8 cellular contexts compared by ENCODE assay signal in the genomic region with DNA sequence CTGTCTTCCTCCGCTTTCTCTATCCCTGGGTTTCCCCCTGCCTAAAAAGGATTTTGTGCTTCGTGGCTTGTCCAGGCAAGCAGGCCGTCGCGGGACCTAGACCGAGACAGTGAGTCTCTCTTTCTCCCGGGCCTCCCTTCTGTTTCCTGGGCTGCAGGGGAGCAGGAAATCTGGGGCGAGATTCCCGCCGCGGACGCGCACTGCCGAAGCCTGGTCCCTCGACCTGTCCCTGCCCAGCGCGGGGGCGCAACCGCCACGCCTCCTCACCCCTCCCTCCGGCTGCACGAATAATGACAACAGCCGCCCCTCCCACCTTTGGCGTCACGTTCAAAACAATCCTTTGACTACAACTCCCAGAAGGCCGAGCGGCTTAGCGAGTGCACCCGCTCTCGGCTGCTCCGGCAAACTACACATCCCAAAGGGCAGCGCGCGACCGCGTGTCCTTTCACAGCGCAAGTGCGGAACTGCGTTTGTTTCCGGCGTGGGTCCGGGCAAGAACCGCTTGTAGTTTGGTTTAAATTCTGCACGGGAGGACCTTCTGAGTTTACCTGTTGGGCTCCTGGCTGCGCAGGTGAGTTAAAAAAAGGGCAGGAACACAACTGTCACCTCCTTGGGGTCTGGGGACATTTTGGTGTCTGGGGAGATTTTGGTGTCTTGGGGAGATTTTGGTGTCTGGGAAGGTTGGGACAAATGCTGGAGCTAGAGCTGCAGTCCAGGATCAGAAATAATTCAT. TPM values are rescaled to one million over a fixed set of nuclear protein-coding genes. Genes with fewer than 3 reads are reported as not detected.
A peak's percentile ranks its signal among the peaks of the same experiment; 100 is the strongest.
DNase-seq lines count a peak whose midpoint lies in the region; ATAC-seq and TF ChIP-seq lines count a peak whose summit lies in the region.

A gene (plus strand): TSS at position 473 of the 733 bp plus-strand sequence. CDS start 1,715 bp downstream, outside the sequence.

- no peaks in the 10 kb centered on the region for H3K9me3 Mint-ChIP-seq in activated naive CD4-positive, alpha-beta T cell treated with anti-CD3 and anti-CD28 coated beads for 36 hours

- H3K4me1 ChIP-seq in gastroesophageal sphincter: peaks cover 0 to 39% (median 12%) of the 10 kb centered on the region in 3 donors
- H3K4me1 ChIP-seq in suprapubic skin: peaks cover 24% of the 10 kb centered on the region

- H3K4me3 ChIP-seq in HFF-Myc (replicated peaks; ENCODE audit: low read depth, low read length) (peak within 1 kb of the TSS; percentile 69), gastroesophageal sphincter (peak within 1 kb of the TSS; percentile 62 to 74), suprapubic skin (peak within 1 kb of the TSS; percentile 71)

- H3K27me3 ChIP-seq in gastroesophageal sphincter: peaks cover 20% of the 10 kb centered on the region
- H3K27me3 ChIP-seq in suprapubic skin: no peaks in the 10 kb centered on the region

- TF ChIP-seq CTCF in HFF-Myc (IDR thresholded peaks at IDR 0.05; ENCODE audit: low read depth, low read length, missing control alignments) (no peak), gastroesophageal sphincter (IDR thresholded peaks at IDR 0.05) (peak in 1 of 4 experiments; percentile 20), suprapubic skin (IDR thresholded peaks at IDR 0.05) (no peak)

- no peak for TF ChIP-seq EP300 in gastroesophageal sphincter (IDR thresholded peaks at IDR 0.05)
- no peak for TF ChIP-seq EP300 in suprapubic skin (IDR thresholded peaks at IDR 0.05)

- intact Hi-C loops in activated naive CD4-positive, alpha-beta T cell treated with anti-CD3 and anti-CD28 coated beads for 36 hours (cut with micrococcal nuclease): loop anchor here (1.0 to 10.0 kb wide), 11 partner anchors 8 to 1897 kb away; a partner anchor contains a TSS

- peak within 1 kb of the TSS; percentile 83 to 91 (median 87) for H3K27ac ChIP-seq in gastroesophageal sphincter
- H3K27ac ChIP-seq in suprapubic skin: peak within 1 kb of the TSS; percentile 94

- H3K36me3 ChIP-seq in gastroesophageal sphincter (peaks cover 0 to 33% of the 10 kb centered on the region in 2 donors), suprapubic skin (peaks cover 33% of the 10 kb centered on the region)

- H3K27ac Mint-ChIP-seq in activated naive CD4-positive, alpha-beta T cell treated with anti-CD3 and anti-CD28 coated beads for 36 hours: peak within 1 kb of the TSS; percentile 90

- CTCF ChIA-PET in activated naive CD4-positive, alpha-beta T cell treated with anti-CD3 and anti-CD28 coated beads for 36 hours (lab: Charles Lee): interaction anchor here (0.6 to 2.2 kb wide), 7 partner anchors 11 to 915 kb away, joined by 3 to 7 read pairs (median 3); no protein-coding TSS in a partner anchor

- H3K4me3 Mint-ChIP-seq in activated naive CD4-positive, alpha-beta T cell treated with anti-CD3 and anti-CD28 coated beads for 36 hours: peak within 1 kb of the TSS; percentile 92

- peaks cover 22% of the 10 kb centered on the region for H3K36me3 Mint-ChIP-seq in activated naive CD4-positive, alpha-beta T cell treated with anti-CD3 and anti-CD28 coated beads for 36 hours (ENCODE audit: low read depth)

- H3K27me3 Mint-ChIP-seq in activated naive CD4-positive, alpha-beta T cell treated with anti-CD3 and anti-CD28 coated beads for 36 hours (ENCODE audit: low read depth): no peaks in the 10 kb centered on the region

- TF ChIP-seq POLR2A in gastroesophageal sphincter (IDR thresholded peaks at IDR 0.05) (peak; percentile 41 to 69), suprapubic skin (IDR thresholded peaks at IDR 0.05) (peak; percentile 47 to 77)

- WGBS in gastroesophageal sphincter (ENCODE audit: low coverage in 1 of 2), 2 donors: 1 to 3% methylated on average over 8 to 10 of the region's 45 CpGs
- WGBS in suprapubic skin: 0% methylated on average over 30 of the region's 45 CpGs

- peak; percentile 97 for DNase-seq in GM03348 (ENCODE audit: low spot score)
- DNase-seq in HFF-Myc (ENCODE audit: extremely low read depth, low read depth): peak; percentile 95
- DNase-seq in NAMALWA (ENCODE audit: low spot score): peak; percentile 99
- DNase-seq in SK-N-DZ (ENCODE audit: low spot score): peak; percentile 99
- DNase-seq in activated naive CD4-positive, alpha-beta T cell treated with anti-CD3 and anti-CD28 coated beads for 36 hours: peak; percentile 100
- peak; percentile 96 for DNase-seq in non-pigmented ciliary epithelial cell (ENCODE audit: low read depth)
- DNase-seq in suprapubic skin (ENCODE audit: low spot score in 2 of 2): peak; percentile 100

- ATAC-seq in gastroesophageal sphincter: peak; percentile 99

- H3K4me1 Mint-ChIP-seq in activated naive CD4-positive, alpha-beta T cell treated with anti-CD3 and anti-CD28 coated beads for 36 hours (ENCODE audit: low read depth): peaks cover 34% of the 10 kb centered on the region

- H3K9me3 ChIP-seq in gastroesophageal sphincter: no peaks in the 10 kb centered on the region
- H3K9me3 ChIP-seq in suprapubic skin: no peaks in the 10 kb centered on the region

RNA-seq across cellular contexts. Expression of the gene that starts here (rescaled TPM):
- 40.8 and 50.6 TPM in 2 replicates for polyA plus RNA-seq in SK-N-DZ (2014; cell fraction: cytosol; rRNA removed)
- polyA plus RNA-seq in SK-N-DZ (2014; cell fraction: nucleus; rRNA removed): 15.8 and 17.1 TPM in 2 replicates
- total RNA-seq in activated naive CD4-positive, alpha-beta T cell treated with anti-CD3 and anti-CD28 coated beads for 36 hours: 10 to 100 TPM; 11.3 to 14.2 TPM
- total RNA-seq in gastroesophageal sphincter (10 to 100 TPM; 11.4 to 21.7 (median 16.6) TPM), suprapubic skin (10 to 100 TPM in 3 of 4 donors, 1 to 10 TPM in 1; 8.5 to 24.4 (median 20.9) TPM)

Comparison
In these comparisons a context has a peak if more than half of its experiments do, and no peak if none do; other contexts are left out.
1. Peak in every context shown above with its lines: DNase-seq, ATAC-seq, H3K4me3 ChIP-seq and H3K27ac ChIP-seq.